1 cellular context compared by ENCODE assay signal in genomic region chr5:147876141-147876540, GRCh38.
TF ChIP-seq lines count a peak whose summit lies in the region.

No MANE protein-coding gene starts in this region.

TF ChIP-seq in H1, 55 proteins besides CTCF, POLR2A, EP300 and RAD21:
- TF ChIP-seq CREB1 (IDR thresholded peaks at IDR 0.05) = no peak
- no peak for TF ChIP-seq BACH1 (IDR thresholded peaks at IDR 0.05; ENCODE audit: low read length)
- TF ChIP-seq BRCA1 (IDR thresholded peaks at IDR 0.05; ENCODE audit: low read depth, low read length) = no peak
- no peak for TF ChIP-seq SUZ12 (IDR thresholded peaks at IDR 0.05; ENCODE audit: low read length)
- TF ChIP-seq BCL11A (IDR thresholded peaks at IDR 0.05; ENCODE audit: low read depth in 2 of 2, low read length in 2 of 2) = no peak
- TF ChIP-seq JUND (IDR thresholded peaks at IDR 0.05; ENCODE audit: low read length) = no peak
- TF ChIP-seq E2F6 (IDR thresholded peaks at IDR 0.05) = no peak
- no peak for TF ChIP-seq SIRT6 (IDR thresholded peaks at IDR 0.05; ENCODE audit: low read length)
- no peak for TF ChIP-seq MAFK (IDR thresholded peaks at IDR 0.05; ENCODE audit: low read depth, low read length)
- no peak for TF ChIP-seq TAF7 (optimal IDR thresholded peaks at IDR 0.05; ENCODE audit: borderline replicate concordance, low read depth, low read length)
- TF ChIP-seq CEBPB (IDR thresholded peaks at IDR 0.05; ENCODE audit: low read depth, low read length) = no peak
- no peak for TF ChIP-seq SIX5 (IDR thresholded peaks at IDR 0.05; ENCODE audit: low read depth, low read length)
